ENCODE assay signal across 8 cellular contexts in the genomic region with DNA sequence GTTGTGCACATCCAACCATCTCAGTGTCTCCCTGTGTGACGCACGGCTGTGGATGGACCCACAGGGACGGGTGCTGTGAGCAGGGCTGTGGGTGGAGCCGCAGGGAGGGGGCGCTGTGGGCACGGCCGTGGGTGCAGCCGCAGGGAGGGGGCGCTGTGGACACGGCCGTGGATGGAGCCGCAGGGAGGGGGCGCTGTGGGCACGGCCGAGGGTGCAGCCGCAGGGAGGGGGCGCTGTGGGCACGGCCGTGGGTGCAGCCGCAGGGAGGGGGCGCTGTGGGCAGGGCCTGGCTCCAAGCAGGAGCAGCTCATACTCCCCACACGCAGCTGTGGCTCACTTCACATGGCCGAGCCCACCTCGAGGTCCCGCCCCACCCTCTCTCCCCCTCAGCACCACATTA. TPM values are rescaled to one million over a fixed set of nuclear protein-coding genes. Genes with fewer than 3 reads are reported as not detected.
DNase-seq lines count a peak whose midpoint lies in the region; ATAC-seq and TF ChIP-seq lines count a peak whose summit lies in the region.

No MANE protein-coding gene starts in this region.

- TF ChIP-seq CTCF in fibroblast of pulmonary artery (IDR thresholded peaks at IDR 0.05; ENCODE audit: low read length, missing control alignments): no peak

- POLR2A ChIA-PET in activated CD4-positive, alpha-beta memory T cell treated with anti-CD3 and anti-CD28 coated beads for 36 hours (lab: Charles Lee): no interaction called here

- peak; percentile 60 for DNase-seq in AG20443 (ENCODE audit: low spot score)
- peak; percentile 78 for DNase-seq in activated CD4-positive, alpha-beta memory T cell treated with anti-CD3 and anti-CD28 coated beads for 36 hours
- peak; percentile 67 for DNase-seq in fibroblast of pulmonary artery (ENCODE audit: low read depth)
- peak in 54 of 56 donors; percentile 34 to 95 (median 78) for DNase-seq in nucleus accumbens (lab: John Stamatoyannopoulos, UW)
- no peak for DNase-seq in NCI-H526 treated with DMSO at 0.1 percent for 48 hours (lab: John Stamatoyannopoulos, UW)

- intact Hi-C loops in activated CD4-positive, alpha-beta memory T cell treated with anti-CD3 and anti-CD28 coated beads for 36 hours (cut with micrococcal nuclease): loop anchor here (1.0 kb wide), 2 partner anchors 51 to 66 kb away; a partner anchor contains a TSS

- no peaks in the 10 kb centered on the region for H3K9me3 Mint-ChIP-seq in activated CD4-positive, alpha-beta memory T cell treated with anti-CD3 and anti-CD28 coated beads for 36 hours

- no peaks in the 10 kb centered on the region for H3K4me1 Mint-ChIP-seq in activated CD4-positive, alpha-beta memory T cell treated with anti-CD3 and anti-CD28 coated beads for 36 hours (ENCODE audit: low read depth)

- CTCF ChIA-PET in activated CD4-positive, alpha-beta memory T cell treated with anti-CD3 and anti-CD28 coated beads for 36 hours (lab: Charles Lee): interaction anchor here (0.6 to 3.3 kb wide), 25 partner anchors 12 to 345 kb away, joined by 3 to 14 read pairs (median 4); a partner anchor contains a TSS

- H3K4me3 Mint-ChIP-seq in activated CD4-positive, alpha-beta memory T cell treated with anti-CD3 and anti-CD28 coated beads for 36 hours: no peak overlapping the region

- no peak overlapping the region for H3K27ac Mint-ChIP-seq in activated CD4-positive, alpha-beta memory T cell treated with anti-CD3 and anti-CD28 coated beads for 36 hours

- no peak overlapping the region for H3K4me3 ChIP-seq in fibroblast of pulmonary artery (replicated peaks; ENCODE audit: low read depth, low read length)

- H3K27me3 Mint-ChIP-seq in activated CD4-positive, alpha-beta memory T cell treated with anti-CD3 and anti-CD28 coated beads for 36 hours: no peaks in the 10 kb centered on the region

- no peaks in the 10 kb centered on the region for H3K36me3 Mint-ChIP-seq in activated CD4-positive, alpha-beta memory T cell treated with anti-CD3 and anti-CD28 coated beads for 36 hours

- ATAC-seq in GM18502 (IDR thresholded peaks at IDR 0.05; ENCODE audit: poor library complexity, unreplicated experiment): peak; percentile 61
- peak; percentile 60 for ATAC-seq in HG03442 (IDR thresholded peaks at IDR 0.05; ENCODE audit: unreplicated experiment)
- no peak for ATAC-seq in GM21526 (IDR thresholded peaks at IDR 0.05; ENCODE audit: low FRiP score, unreplicated experiment)

RNA-seq across cellular contexts. Expression of a gene that starts 6.0 kb away (rescaled TPM):
- 10 to 100 TPM; 23.1 to 24.6 TPM for total RNA-seq in activated CD4-positive, alpha-beta memory T cell treated with anti-CD3 and anti-CD28 coated beads for 36 hours

RNA-seq across cellular contexts. Expression of a gene that starts 14.7 kb away (rescaled TPM):
- total RNA-seq in activated CD4-positive, alpha-beta memory T cell treated with anti-CD3 and anti-CD28 coated beads for 36 hours: 1 to 10 TPM; 9.1 to 9.7 TPM

RNA-seq across cellular contexts. Expression of a gene that starts 25.1 kb away (rescaled TPM):
- 10 to 100 TPM; 46.1 to 47.6 TPM for total RNA-seq in activated CD4-positive, alpha-beta memory T cell treated with anti-CD3 and anti-CD28 coated beads for 36 hours

RNA-seq across cellular contexts. Expression of a gene that starts 31.3 kb away (rescaled TPM):
- total RNA-seq in activated CD4-positive, alpha-beta memory T cell treated with anti-CD3 and anti-CD28 coated beads for 36 hours: 1 to 10 TPM; 6.3 to 8.3 TPM

RNA-seq across cellular contexts. Expression of a gene that starts 31.3 kb away (rescaled TPM):
- 10 to 100 TPM; 41.4 to 43.8 TPM for total RNA-seq in activated CD4-positive, alpha-beta memory T cell treated with anti-CD3 and anti-CD28 coated beads for 36 hours
